ENCODE assay signal across 8 cellular contexts in the genomic region with DNA sequence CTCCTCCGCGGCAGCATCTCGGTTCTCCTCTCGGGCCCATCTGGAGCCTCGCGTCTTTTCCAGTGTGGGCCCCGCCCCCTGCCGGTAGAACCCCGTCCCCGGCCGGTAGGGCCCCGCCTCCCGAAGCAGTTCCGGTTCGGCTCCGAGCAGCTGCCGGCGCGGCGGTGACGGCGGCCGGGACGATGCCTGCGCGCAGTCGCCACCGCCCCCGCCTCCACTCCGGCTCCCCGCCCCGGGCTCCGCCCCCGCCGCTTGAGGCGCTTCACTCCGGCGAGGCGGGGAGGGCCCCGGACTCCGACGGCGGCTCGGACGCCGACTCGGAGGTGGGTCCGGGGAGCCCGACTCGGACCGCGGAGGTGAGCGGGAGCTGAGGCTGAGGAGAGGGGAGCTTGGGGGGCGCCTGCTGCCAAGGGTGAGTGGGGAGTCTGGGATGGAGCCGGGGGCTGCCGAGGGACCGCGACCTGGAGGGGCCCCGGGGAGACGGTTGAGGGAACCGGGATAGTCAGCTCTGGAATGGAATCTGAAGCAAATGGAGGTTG. TPM values are rescaled to one million over a fixed set of nuclear protein-coding genes. Genes with fewer than 3 reads are reported as not detected.
DNase-seq lines count a peak whose midpoint lies in the region; ATAC-seq, FAIRE-seq and TF ChIP-seq lines count a peak whose summit lies in the region.

A gene (plus strand): TSS at position 290 of the 539 bp plus-strand sequence. CDS start 38,873 bp downstream, outside the sequence.

- H4K20me1 ChIP-seq in mammary epithelial cell (ENCODE audit: insufficient read depth, low read length), result no peaks in the 10 kb centered on the region

- peaks cover 48% of the 10 kb centered on the region for H3K79me2 ChIP-seq in mammary epithelial cell (ENCODE audit: insufficient read depth, low read length)

- H3K9me3 Mint-ChIP-seq in WTC11, result no peaks in the 10 kb centered on the region

- no peaks in the 10 kb centered on the region for H3K36me3 Mint-ChIP-seq in WTC11

- no peaks in the 10 kb centered on the region for H3K9me3 ChIP-seq in mammary epithelial cell (replicated peaks; ENCODE audit: insufficient read depth, low read length)
- no peaks in the 10 kb centered on the region for H3K9me3 ChIP-seq in small intestine (ENCODE audit: control insufficient read depth, low read depth)

- CTCF ChIA-PET in WTC11 (lab: Charles Lee) (interaction anchor here (1.1 to 2.4 kb wide), 7 partner anchors 11 to 124 kb away, joined by 3 to 13 read pairs (median 6); a partner anchor contains a TSS), mammary epithelial cell (lab: Charles Lee; ENCODE audit: low non-redundant PET) (interaction anchor here (0.5 to 0.9 kb wide), 3 partner anchors 12 to 75 kb away, joined by 5 to 12 read pairs (median 6); no protein-coding TSS in a partner anchor)

- H3K4me1 ChIP-seq in mammary epithelial cell (ENCODE audit: insufficient read depth, low read length) (peaks cover 20% of the 10 kb centered on the region), small intestine (ENCODE audit: control insufficient read depth in 2 of 2, insufficient read depth in 1 of 2, low read depth in 1 of 2, low read length in 1 of 2) (peaks cover 3 to 4% of the 10 kb centered on the region in 2 donors)

- H3K27me3 ChIP-seq in mammary epithelial cell (ENCODE audit: insufficient read depth, low read length), result no peaks in the 10 kb centered on the region
- no peaks in the 10 kb centered on the region for H3K27me3 ChIP-seq in small intestine (ENCODE audit: control insufficient read depth in 2 of 2, insufficient read depth in 2 of 2, low read length in 2 of 2)

- peak within 1 kb of the TSS; percentile 99 for H3K27ac Mint-ChIP-seq in WTC11

- peak within 1 kb of the TSS; percentile 95 for H2AFZ ChIP-seq in mammary epithelial cell (ENCODE audit: low read depth, low read length)

- H3K4me1 Mint-ChIP-seq in WTC11, result peaks cover 53% of the 10 kb centered on the region

- H3K27ac ChIP-seq in mammary epithelial cell (ENCODE audit: insufficient read depth, low read depth, low read length) (peak within 1 kb of the TSS; percentile 77), small intestine (ENCODE audit: low read depth in 1 of 2, low read length in 1 of 2) (peak within 1 kb of the TSS; percentile 94 to 100)

- TF ChIP-seq CTCF in WTC11 (IDR thresholded peaks at IDR 0.05) (peak; percentile 44; the same call in 1 of the 2 replicates), mammary epithelial cell (conservative IDR thresholded peaks at IDR 0.05 in 1 of 2, IDR thresholded peaks at IDR 0.05 in 1 of 2; ENCODE audit: extremely low read depth in 1 of 2, insufficient read depth in 1 of 2, low read depth in 1 of 2, low read length in 2 of 2) (peak in 1 of 2 donors; percentile 14), D721Med (IDR thresholded peaks at IDR 0.05; ENCODE audit: insufficient read depth, missing control alignments) (no peak)

- H3K4me3 Mint-ChIP-seq in WTC11, result peak within 1 kb of the TSS; percentile 97

- H3K4me2 ChIP-seq in mammary epithelial cell (ENCODE audit: insufficient read depth, low read depth, low read length), result peak within 1 kb of the TSS; percentile 96

- DNase-seq in NCI-H2196 (lab: John Stamatoyannopoulos, UW; ENCODE audit: unreplicated experiment), result peak; percentile 97
- peak; percentile 98 for DNase-seq in WTC11 (ENCODE audit: low spot score)
- peak; percentile 93 for DNase-seq in mammary epithelial cell
- peak; percentile 98 for DNase-seq in iPS-NIHi7 (ENCODE audit: extremely low spot score)
- peak; percentile 96 for DNase-seq in small intestine
- DNase-seq in D721Med (ENCODE audit: insufficient read length, low spot score), result no peak

- intact Hi-C loops in mammary epithelial cell (cut with micrococcal nuclease), result loop anchor here (5.0 kb wide), 1 partner anchor 76 kb away; no protein-coding TSS in a partner anchor

- POLR2A ChIA-PET in WTC11 (lab: Charles Lee), result interaction anchor here (0.5 to 2.0 kb wide), 5 partner anchors 75 to 126 kb away, joined by 3 to 14 read pairs (median 4); a partner anchor contains a TSS

- H3K9ac ChIP-seq in mammary epithelial cell (ENCODE audit: insufficient read depth, low read length), result peak within 1 kb of the TSS; percentile 94

- H3K4me3 ChIP-seq in mammary epithelial cell (replicated peaks in 1 of 3; ENCODE audit: insufficient read depth in 1 of 3, low read depth in 2 of 3, low read length in 3 of 3) (peak within 1 kb of the TSS; percentile 91 to 98 (median 95)), small intestine (ENCODE audit: low read depth in 1 of 2, low read length in 2 of 2) (peak within 1 kb of the TSS; percentile 78 to 93)

- FAIRE-seq in small intestine (lab: Jason Lieb, UNC) (no peak), D721Med (lab: Jason Lieb, UNC) (no peak)

- BruUV-seq in mammary epithelial cell (replicated peaks; lab: Mats Ljungman, UMichigan), result no TSS peak

- WGBS in mammary epithelial cell (ENCODE audit: low coverage, missing lambda C conversion rate), result 0% methylated on average over 16 of the region's 61 CpGs
- 0 to 1% (median 0%) methylated on average over 43 to 61 of the region's 61 CpGs for WGBS in small intestine, 3 donors

- dilution Hi-C loops in mammary epithelial cell (cut with HindIII; ENCODE audit: low sequenced_read_pairs), result no loop called here

- in situ Hi-C loops in mammary epithelial cell (cut with MboI; ENCODE audit: low sequenced_read_pairs in 2 of 2), result loop anchor here in 1 of 2 donors (10.0 kb wide), 1 partner anchor 123 kb away; a partner anchor contains a TSS

- H3K27me3 Mint-ChIP-seq in WTC11 (ENCODE audit: low read depth), result no peaks in the 10 kb centered on the region

- ATAC-seq in GM18498 (IDR thresholded peaks at IDR 0.05; ENCODE audit: unreplicated experiment) (peak; percentile 79), HG02970 (IDR thresholded peaks at IDR 0.05; ENCODE audit: low FRiP score, unreplicated experiment) (peak; percentile 89), WTC11 (no peak)

- H3K36me3 ChIP-seq in mammary epithelial cell (ENCODE audit: insufficient read depth, low read length) (peaks cover 1% of the 10 kb centered on the region), small intestine (ENCODE audit: control insufficient read depth in 2 of 2, insufficient read depth in 2 of 2, low read length in 2 of 2) (no peaks in the 10 kb centered on the region)

TF ChIP-seq in WTC11, 78 proteins besides CTCF, POLR2A, EP300 and RAD21 (continues in another document):
- TF ChIP-seq, protein P1, sequence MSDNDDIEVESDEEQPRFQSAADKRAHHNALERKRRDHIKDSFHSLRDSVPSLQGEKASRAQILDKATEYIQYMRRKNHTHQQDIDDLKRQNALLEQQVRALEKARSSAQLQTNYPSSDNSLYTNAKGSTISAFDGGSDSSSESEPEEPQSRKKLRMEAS (CRISPR knock-in tag; IDR thresholded peaks at IDR 0.05), result 0 out of 2 replicates have a peak, but pooled peaks have one; percentile 38
- TF ChIP-seq, protein P2, sequence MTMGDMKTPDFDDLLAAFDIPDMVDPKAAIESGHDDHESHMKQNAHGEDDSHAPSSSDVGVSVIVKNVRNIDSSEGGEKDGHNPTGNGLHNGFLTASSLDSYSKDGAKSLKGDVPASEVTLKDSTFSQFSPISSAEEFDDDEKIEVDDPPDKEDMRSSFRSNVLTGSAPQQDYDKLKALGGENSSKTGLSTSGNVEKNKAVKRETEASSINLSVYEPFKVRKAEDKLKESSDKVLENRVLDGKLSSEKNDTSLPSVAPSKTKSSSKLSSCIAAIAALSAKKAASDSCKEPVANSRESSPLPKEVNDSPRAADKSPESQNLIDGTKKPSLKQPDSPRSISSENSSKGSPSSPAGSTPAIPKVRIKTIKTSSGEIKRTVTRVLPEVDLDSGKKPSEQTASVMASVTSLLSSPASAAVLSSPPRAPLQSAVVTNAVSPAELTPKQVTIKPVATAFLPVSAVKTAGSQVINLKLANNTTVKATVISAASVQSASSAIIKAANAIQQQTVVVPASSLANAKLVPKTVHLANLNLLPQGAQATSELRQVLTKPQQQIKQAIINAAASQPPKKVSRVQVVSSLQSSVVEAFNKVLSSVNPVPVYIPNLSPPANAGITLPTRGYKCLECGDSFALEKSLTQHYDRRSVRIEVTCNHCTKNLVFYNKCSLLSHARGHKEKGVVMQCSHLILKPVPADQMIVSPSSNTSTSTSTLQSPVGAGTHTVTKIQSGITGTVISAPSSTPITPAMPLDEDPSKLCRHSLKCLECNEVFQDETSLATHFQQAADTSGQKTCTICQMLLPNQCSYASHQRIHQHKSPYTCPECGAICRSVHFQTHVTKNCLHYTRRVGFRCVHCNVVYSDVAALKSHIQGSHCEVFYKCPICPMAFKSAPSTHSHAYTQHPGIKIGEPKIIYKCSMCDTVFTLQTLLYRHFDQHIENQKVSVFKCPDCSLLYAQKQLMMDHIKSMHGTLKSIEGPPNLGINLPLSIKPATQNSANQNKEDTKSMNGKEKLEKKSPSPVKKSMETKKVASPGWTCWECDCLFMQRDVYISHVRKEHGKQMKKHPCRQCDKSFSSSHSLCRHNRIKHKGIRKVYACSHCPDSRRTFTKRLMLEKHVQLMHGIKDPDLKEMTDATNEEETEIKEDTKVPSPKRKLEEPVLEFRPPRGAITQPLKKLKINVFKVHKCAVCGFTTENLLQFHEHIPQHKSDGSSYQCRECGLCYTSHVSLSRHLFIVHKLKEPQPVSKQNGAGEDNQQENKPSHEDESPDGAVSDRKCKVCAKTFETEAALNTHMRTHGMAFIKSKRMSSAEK (CRISPR knock-in tag; IDR thresholded peaks at IDR 0.05; ENCODE audit: borderline replicate concordance), result no peak
- TF ChIP-seq, protein P3, sequence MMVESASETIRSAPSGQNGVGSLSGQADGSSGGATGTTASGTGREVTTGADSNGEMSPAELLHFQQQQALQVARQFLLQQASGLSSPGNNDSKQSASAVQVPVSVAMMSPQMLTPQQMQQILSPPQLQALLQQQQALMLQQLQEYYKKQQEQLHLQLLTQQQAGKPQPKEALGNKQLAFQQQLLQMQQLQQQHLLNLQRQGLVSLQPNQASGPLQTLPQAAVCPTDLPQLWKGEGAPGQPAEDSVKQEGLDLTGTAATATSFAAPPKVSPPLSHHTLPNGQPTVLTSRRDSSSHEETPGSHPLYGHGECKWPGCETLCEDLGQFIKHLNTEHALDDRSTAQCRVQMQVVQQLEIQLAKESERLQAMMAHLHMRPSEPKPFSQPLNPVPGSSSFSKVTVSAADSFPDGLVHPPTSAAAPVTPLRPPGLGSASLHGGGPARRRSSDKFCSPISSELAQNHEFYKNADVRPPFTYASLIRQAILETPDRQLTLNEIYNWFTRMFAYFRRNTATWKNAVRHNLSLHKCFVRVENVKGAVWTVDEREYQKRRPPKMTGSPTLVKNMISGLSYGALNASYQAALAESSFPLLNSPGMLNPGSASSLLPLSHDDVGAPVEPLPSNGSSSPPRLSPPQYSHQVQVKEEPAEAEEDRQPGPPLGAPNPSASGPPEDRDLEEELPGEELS (CRISPR knock-in tag; IDR thresholded peaks at IDR 0.05), result peak; percentile 18; the same call in 1 of the 2 replicates
- no peak for TF ChIP-seq SMAD3 (CRISPR knock-in tag; IDR thresholded peaks at IDR 0.05; ENCODE audit: borderline replicate concordance)
- TF ChIP-seq TEAD4 (CRISPR knock-in tag; IDR thresholded peaks at IDR 0.05), result no peak
- no peak for TF ChIP-seq RORB (CRISPR knock-in tag; IDR thresholded peaks at IDR 0.05)

RNA-seq across cellular contexts. Expression of the gene that starts here (rescaled TPM):
- total RNA-seq in WTC11 (2021), result 20.9 to 23.0 TPM (median 21.7 TPM) in 3 replicates
- total RNA-seq in mammary epithelial cell, result 10 to 100 TPM; 30.1 to 39.5 TPM
- 12.6 TPM for polyA plus RNA-seq in mammary epithelial cell
- 57.1 TPM for polyA minus RNA-seq in mammary epithelial cell
- 1 to 10 TPM; 4.3 to 5.8 (median 5.6) TPM for polyA plus RNA-seq in small intestine
